Comparison of ENCODE assay signal across 26 cellular contexts in genomic region chr11:87971354-87971753, GRCh38.
"Had no signal": no experiment of that assay in that cellular context is flagged by ENCODE, and none has a peak within 500 bp of the region (broad histone marks: within the 10 kb centered on the region; RNA-seq: fewer than 3 reads in every experiment).

No MANE protein-coding gene starts in this region.

- H3K4me1 Mint-ChIP-seq: activated naive CD8-positive, alpha-beta T cell treated with anti-CD3 and anti-CD28 coated beads, Interleukin-2, amount 10 ng/mL, durations not matched to agents 7 days and 5 days had no signal

- H3K4me3 ChIP-seq: adrenal gland, Peyer's patch, SJCRH30 had no signal

- H3K4me2 ChIP-seq: SK-N-SH had no signal

- H3K9me3 ChIP-seq: adrenal gland, Peyer's patch, SJCRH30, SK-N-SH had no signal

- H3K27me3 ChIP-seq: adrenal gland, Peyer's patch had no signal

- H3K9ac ChIP-seq: SK-N-SH had no signal

- H3K36me3 ChIP-seq: adrenal gland, Peyer's patch, SJCRH30 had no signal

- H3K27ac ChIP-seq: adrenal gland, Peyer's patch, RWPE1, SJCRH30 had no signal

- H3K36me3 Mint-ChIP-seq: activated naive CD8-positive, alpha-beta T cell treated with anti-CD3 and anti-CD28 coated beads, Interleukin-2, amount 10 ng/mL, durations not matched to agents 7 days and 5 days had no signal

- H3K4me3 Mint-ChIP-seq: activated CD8-positive, alpha-beta T cell treated with anti-CD3 and anti-CD28 coated beads, Interleukin-2, amount 10 ng/mL, durations not matched to agents 7 days and 5 days; activated naive CD8-positive, alpha-beta T cell treated with anti-CD3 and anti-CD28 coated beads, Interleukin-2, amount 10 ng/mL, durations not matched to agents 7 days and 5 days; T-helper 1 cell treated with Interleukin-12 subunit alpha and Interleukin-12 subunit beta and Interleukin-4 antibody, amounts not matched to agents 30 μg/mL and 1 μg/mL, for 36 hours had no signal

- H3K9me2 ChIP-seq: SK-N-SH had no signal

- H3K27ac Mint-ChIP-seq: activated CD8-positive, alpha-beta T cell treated with anti-CD3 and anti-CD28 coated beads, Interleukin-2, amount 10 ng/mL, durations not matched to agents 7 days and 5 days; activated naive CD8-positive, alpha-beta T cell treated with anti-CD3 and anti-CD28 coated beads, Interleukin-2, amount 10 ng/mL, durations not matched to agents 7 days and 5 days; T-helper 1 cell treated with Interleukin-12 subunit alpha and Interleukin-12 subunit beta and Interleukin-4 antibody, amounts not matched to agents 30 μg/mL and 1 μg/mL, for 36 hours had no signal

- DNase-seq: activated CD4-positive, alpha-beta T cell treated with anti-CD3 and anti-CD28 coated beads for 4 hours; activated CD4-positive, alpha-beta T cell treated with anti-CD3 and anti-CD28 coated beads, Interleukin-2, amount 50 U/mL, for 4 hours; activated CD8-positive, alpha-beta memory T cell treated with anti-CD3 and anti-CD28 coated beads, Interleukin-2, amount 50 U/mL, for 48 hours; activated CD8-positive, alpha-beta T cell treated with anti-CD3 and anti-CD28 coated beads, Interleukin-2, amount 10 ng/mL, durations not matched to agents 7 days and 5 days; activated naive CD4-positive, alpha-beta T cell treated with anti-CD3 and anti-CD28 coated beads, Interleukin-2, amount 50 U/mL, for 16 hours; activated naive CD8-positive, alpha-beta T cell treated with anti-CD3 and anti-CD28 coated beads, Interleukin-2, amount 10 ng/mL, durations not matched to agents 7 days and 5 days; activated T-cell treated with anti-CD3 and anti-CD28 coated beads, Interleukin-2, amount 50 U/mL, for 1 hour; adrenal gland; anterior cingulate cortex; caudate nucleus; Kasumi-1; KBM-7; NCI-H1092; NCI-H1417; NCI-H1930; NCI-H345; NCI-H524; NCI-H82; NK-92 treated with Interleukin-12 subunit alpha and Interleukin-12 subunit beta, amount 100 ng/mL, for 24 hours; Peyer's patch; Right ventricle myocardium superior; SJCRH30; SK-N-SH; SW 1271 had no signal

- H3K4me1 ChIP-seq: adrenal gland, Peyer's patch, SJCRH30 had no signal

- H3K9me3 Mint-ChIP-seq: activated naive CD8-positive, alpha-beta T cell treated with anti-CD3 and anti-CD28 coated beads, Interleukin-2, amount 10 ng/mL, durations not matched to agents 7 days and 5 days; T-helper 1 cell treated with Interleukin-12 subunit alpha and Interleukin-12 subunit beta and Interleukin-4 antibody, amounts not matched to agents 30 μg/mL and 1 μg/mL, for 36 hours had no signal
